In the genomic region with DNA sequence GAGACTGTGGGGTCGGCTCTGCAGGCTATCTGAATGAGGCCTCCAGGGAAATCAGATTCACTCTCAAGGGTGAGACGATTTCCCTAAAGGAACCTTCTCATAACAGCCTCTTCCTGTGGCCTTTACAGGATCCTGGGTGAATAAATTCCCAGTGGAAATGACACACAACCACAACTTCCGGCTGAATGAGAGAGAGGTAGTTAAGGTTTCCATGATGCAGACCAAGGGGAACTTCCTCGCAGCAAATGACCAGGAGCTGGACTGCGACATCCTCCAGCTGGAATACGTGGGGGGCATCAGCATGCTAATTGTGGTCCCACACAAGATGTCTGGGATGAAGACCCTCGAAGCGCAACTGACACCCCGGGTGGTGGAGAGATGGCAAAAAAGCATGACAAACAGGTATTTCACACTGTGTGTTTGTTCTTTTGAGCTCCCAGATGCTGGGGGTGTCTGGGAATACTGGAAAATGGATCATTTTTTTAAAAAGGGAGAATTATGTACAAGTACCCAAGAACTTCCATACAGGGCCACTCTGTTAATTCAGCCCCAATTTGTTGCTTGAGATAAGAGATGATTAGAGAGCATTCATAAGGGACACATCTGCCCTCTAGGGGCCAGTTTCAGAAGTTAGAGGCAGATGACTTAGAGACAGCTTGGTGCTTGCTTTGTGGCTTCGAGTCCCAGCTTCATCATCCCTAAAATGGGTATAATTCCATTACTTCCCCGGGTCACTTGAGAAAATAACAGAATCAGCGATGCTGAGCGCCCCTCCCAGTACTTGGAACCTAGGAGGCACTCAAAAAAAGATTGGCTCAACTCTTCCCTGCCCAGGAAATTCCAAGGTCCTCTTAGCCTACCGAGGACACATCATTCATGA, we compare ENCODE assay signal across 1 cellular context.
TF ChIP-seq lines count a peak whose summit lies in the region.

No MANE protein-coding gene starts in this region.

TF ChIP-seq in K562, 482 proteins besides CTCF, POLR2A, EP300 and RAD21 (continued from another document and continues in another):
- TF ChIP-seq, protein P1, sequence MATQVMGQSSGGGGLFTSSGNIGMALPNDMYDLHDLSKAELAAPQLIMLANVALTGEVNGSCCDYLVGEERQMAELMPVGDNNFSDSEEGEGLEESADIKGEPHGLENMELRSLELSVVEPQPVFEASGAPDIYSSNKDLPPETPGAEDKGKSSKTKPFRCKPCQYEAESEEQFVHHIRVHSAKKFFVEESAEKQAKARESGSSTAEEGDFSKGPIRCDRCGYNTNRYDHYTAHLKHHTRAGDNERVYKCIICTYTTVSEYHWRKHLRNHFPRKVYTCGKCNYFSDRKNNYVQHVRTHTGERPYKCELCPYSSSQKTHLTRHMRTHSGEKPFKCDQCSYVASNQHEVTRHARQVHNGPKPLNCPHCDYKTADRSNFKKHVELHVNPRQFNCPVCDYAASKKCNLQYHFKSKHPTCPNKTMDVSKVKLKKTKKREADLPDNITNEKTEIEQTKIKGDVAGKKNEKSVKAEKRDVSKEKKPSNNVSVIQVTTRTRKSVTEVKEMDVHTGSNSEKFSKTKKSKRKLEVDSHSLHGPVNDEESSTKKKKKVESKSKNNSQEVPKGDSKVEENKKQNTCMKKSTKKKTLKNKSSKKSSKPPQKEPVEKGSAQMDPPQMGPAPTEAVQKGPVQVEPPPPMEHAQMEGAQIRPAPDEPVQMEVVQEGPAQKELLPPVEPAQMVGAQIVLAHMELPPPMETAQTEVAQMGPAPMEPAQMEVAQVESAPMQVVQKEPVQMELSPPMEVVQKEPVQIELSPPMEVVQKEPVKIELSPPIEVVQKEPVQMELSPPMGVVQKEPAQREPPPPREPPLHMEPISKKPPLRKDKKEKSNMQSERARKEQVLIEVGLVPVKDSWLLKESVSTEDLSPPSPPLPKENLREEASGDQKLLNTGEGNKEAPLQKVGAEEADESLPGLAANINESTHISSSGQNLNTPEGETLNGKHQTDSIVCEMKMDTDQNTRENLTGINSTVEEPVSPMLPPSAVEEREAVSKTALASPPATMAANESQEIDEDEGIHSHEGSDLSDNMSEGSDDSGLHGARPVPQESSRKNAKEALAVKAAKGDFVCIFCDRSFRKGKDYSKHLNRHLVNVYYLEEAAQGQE (CRISPR knock-in tag; IDR thresholded peaks at IDR 0.05; ENCODE audit: low read depth): no peak; the same call in 1 of the 2 replicates
- TF ChIP-seq FOXK2 (conservative IDR thresholded peaks at IDR 0.05 in 1 of 2, IDR thresholded peaks at IDR 0.05 in 1 of 2; ENCODE audit: low read depth in 2 of 2) (no peak), MTA2 (IDR thresholded peaks at IDR 0.05; ENCODE audit: low read depth) (no peak), ZNF707 (CRISPR knock-in tag; conservative IDR thresholded peaks at IDR 0.05) (no peak), GTF2F1 (IDR thresholded peaks at IDR 0.05; ENCODE audit: low read depth, low read length) (no peak; the same call in 1 of the 2 replicates), TBP (optimal IDR thresholded peaks at IDR 0.05; ENCODE audit: low read depth, low read length) (no peak), NCOA2 (IDR thresholded peaks at IDR 0.05; ENCODE audit: partially characterized antibody in 2 of 2) (no peak), ARHGAP35 (IDR thresholded peaks at IDR 0.05; ENCODE audit: partially characterized antibody) (no peak), JUN (IDR thresholded peaks at IDR 0.05; ENCODE audit: borderline replicate concordance, low read depth, low read length) (0 out of 2 replicates have a peak, but pooled peaks have one; percentile 32), JUN (CRISPR knock-in tag; IDR thresholded peaks at IDR 0.05; ENCODE audit: borderline replicate concordance) (no peak), POLR3G (IDR thresholded peaks at IDR 0.05; ENCODE audit: extremely low read depth, insufficient read length, insufficient replicate concordance) (no peak), NFE2L1 (tag; IDR thresholded peaks at IDR 0.05; ENCODE audit: borderline replicate concordance, low read depth) (no peak), ZKSCAN3 (CRISPR knock-in tag; IDR thresholded peaks at IDR 0.05) (0 out of 2 replicates have a peak, but pooled peaks have one; percentile 49), ATF1 (CRISPR knock-in tag; IDR thresholded peaks at IDR 0.05) (no peak), ATF1 (tag; IDR thresholded peaks at IDR 0.05) (no peak), SRSF7 (optimal IDR thresholded peaks at IDR 0.05; ENCODE audit: low read depth, low read length) (no peak), L3MBTL2 (IDR thresholded peaks at IDR 0.05) (no peak), HNRNPH1 (optimal IDR thresholded peaks at IDR 0.05; ENCODE audit: low read depth, low read length) (no peak), SIN3A (IDR thresholded peaks at IDR 0.05; ENCODE audit: borderline replicate concordance in 2 of 2, control insufficient read depth in 1 of 2, low read depth in 2 of 2, low read length in 2 of 2) (no peak), MYNN (IDR thresholded peaks at IDR 0.05) (no peak), MYNN (CRISPR knock-in tag; IDR thresholded peaks at IDR 0.05) (no peak), ZFX (CRISPR knock-in tag; IDR thresholded peaks at IDR 0.05) (no peak), SPI1 (IDR thresholded peaks at IDR 0.05; ENCODE audit: borderline replicate concordance, low read depth, low read length) (no peak), DPF2 (IDR thresholded peaks at IDR 0.05) (no peak), MTA1 (IDR thresholded peaks at IDR 0.05; ENCODE audit: borderline replicate concordance) (no peak), HMG20A (CRISPR knock-in tag; conservative IDR thresholded peaks at IDR 0.05) (no peak), HNRNPLL (IDR thresholded peaks at IDR 0.05; ENCODE audit: low read depth, low read length, poor library complexity, severe bottlenecking) (no peak), DDX20 (tag; IDR thresholded peaks at IDR 0.05; ENCODE audit: low read depth) (no peak), ARID2 (IDR thresholded peaks at IDR 0.05) (no peak), CBX5 (IDR thresholded peaks at IDR 0.05; ENCODE audit: borderline replicate concordance, low read depth) (no peak), ZNF224 (CRISPR knock-in tag; IDR thresholded peaks at IDR 0.05) (no peak), ELF2 (CRISPR knock-in tag; IDR thresholded peaks at IDR 0.05) (no peak), ZNF121 (CRISPR knock-in tag; conservative IDR thresholded peaks at IDR 0.05) (no peak), TARDBP (IDR thresholded peaks at IDR 0.05) (no peak), ZNF444 (CRISPR knock-in tag; IDR thresholded peaks at IDR 0.05) (no peak)
- TF ChIP-seq, protein P2, sequence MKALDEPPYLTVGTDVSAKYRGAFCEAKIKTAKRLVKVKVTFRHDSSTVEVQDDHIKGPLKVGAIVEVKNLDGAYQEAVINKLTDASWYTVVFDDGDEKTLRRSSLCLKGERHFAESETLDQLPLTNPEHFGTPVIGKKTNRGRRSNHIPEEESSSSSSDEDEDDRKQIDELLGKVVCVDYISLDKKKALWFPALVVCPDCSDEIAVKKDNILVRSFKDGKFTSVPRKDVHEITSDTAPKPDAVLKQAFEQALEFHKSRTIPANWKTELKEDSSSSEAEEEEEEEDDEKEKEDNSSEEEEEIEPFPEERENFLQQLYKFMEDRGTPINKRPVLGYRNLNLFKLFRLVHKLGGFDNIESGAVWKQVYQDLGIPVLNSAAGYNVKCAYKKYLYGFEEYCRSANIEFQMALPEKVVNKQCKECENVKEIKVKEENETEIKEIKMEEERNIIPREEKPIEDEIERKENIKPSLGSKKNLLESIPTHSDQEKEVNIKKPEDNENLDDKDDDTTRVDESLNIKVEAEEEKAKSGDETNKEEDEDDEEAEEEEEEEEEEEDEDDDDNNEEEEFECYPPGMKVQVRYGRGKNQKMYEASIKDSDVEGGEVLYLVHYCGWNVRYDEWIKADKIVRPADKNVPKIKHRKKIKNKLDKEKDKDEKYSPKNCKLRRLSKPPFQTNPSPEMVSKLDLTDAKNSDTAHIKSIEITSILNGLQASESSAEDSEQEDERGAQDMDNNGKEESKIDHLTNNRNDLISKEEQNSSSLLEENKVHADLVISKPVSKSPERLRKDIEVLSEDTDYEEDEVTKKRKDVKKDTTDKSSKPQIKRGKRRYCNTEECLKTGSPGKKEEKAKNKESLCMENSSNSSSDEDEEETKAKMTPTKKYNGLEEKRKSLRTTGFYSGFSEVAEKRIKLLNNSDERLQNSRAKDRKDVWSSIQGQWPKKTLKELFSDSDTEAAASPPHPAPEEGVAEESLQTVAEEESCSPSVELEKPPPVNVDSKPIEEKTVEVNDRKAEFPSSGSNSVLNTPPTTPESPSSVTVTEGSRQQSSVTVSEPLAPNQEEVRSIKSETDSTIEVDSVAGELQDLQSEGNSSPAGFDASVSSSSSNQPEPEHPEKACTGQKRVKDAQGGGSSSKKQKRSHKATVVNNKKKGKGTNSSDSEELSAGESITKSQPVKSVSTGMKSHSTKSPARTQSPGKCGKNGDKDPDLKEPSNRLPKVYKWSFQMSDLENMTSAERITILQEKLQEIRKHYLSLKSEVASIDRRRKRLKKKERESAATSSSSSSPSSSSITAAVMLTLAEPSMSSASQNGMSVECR (CRISPR knock-in tag; IDR thresholded peaks at IDR 0.05): no peak
- TF ChIP-seq, protein P3, sequence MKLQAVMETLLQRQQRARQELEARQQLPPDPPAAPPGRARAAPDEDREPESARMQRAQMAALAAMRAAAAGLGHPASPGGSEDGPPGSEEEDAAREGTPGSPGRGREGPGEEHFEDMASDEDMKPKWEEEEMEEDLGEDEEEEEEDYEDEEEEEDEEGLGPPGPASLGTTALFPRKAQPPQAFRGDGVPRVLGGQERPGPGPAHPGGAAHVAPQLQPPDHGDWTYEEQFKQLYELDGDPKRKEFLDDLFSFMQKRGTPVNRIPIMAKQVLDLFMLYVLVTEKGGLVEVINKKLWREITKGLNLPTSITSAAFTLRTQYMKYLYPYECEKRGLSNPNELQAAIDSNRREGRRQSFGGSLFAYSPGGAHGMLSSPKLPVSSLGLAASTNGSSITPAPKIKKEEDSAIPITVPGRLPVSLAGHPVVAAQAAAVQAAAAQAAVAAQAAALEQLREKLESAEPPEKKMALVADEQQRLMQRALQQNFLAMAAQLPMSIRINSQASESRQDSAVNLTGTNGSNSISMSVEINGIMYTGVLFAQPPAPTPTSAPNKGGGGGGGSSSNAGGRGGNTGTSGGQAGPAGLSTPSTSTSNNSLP (IDR thresholded peaks at IDR 0.05; ENCODE audit: borderline replicate concordance, low read depth, low read length): peak; percentile 100
- TF ChIP-seq, protein P4, sequence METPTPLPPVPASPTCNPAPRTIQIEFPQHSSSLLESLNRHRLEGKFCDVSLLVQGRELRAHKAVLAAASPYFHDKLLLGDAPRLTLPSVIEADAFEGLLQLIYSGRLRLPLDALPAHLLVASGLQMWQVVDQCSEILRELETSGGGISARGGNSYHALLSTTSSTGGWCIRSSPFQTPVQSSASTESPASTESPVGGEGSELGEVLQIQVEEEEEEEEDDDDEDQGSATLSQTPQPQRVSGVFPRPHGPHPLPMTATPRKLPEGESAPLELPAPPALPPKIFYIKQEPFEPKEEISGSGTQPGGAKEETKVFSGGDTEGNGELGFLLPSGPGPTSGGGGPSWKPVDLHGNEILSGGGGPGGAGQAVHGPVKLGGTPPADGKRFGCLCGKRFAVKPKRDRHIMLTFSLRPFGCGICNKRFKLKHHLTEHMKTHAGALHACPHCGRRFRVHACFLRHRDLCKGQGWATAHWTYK (CRISPR knock-in tag; IDR thresholded peaks at IDR 0.05): peak; percentile 55; the same call in 1 of the 2 replicates
- TF ChIP-seq, protein P5, sequence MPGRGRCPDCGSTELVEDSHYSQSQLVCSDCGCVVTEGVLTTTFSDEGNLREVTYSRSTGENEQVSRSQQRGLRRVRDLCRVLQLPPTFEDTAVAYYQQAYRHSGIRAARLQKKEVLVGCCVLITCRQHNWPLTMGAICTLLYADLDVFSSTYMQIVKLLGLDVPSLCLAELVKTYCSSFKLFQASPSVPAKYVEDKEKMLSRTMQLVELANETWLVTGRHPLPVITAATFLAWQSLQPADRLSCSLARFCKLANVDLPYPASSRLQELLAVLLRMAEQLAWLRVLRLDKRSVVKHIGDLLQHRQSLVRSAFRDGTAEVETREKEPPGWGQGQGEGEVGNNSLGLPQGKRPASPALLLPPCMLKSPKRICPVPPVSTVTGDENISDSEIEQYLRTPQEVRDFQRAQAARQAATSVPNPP (IDR thresholded peaks at IDR 0.05; ENCODE audit: borderline replicate concordance, insufficient read depth, insufficient read length): no peak
- TF ChIP-seq, protein P6, sequence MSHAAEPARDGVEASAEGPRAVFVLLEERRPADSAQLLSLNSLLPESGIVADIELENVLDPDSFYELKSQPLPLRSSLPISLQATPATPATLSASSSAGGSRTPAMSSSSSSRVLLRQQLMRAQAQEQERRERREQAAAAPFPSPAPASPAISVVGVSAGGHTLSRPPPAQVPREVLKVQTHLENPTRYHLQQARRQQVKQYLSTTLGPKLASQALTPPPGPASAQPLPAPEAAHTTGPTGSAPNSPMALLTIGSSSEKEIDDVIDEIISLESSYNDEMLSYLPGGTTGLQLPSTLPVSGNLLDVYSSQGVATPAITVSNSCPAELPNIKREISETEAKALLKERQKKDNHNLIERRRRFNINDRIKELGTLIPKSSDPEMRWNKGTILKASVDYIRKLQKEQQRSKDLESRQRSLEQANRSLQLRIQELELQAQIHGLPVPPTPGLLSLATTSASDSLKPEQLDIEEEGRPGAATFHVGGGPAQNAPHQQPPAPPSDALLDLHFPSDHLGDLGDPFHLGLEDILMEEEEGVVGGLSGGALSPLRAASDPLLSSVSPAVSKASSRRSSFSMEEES (CRISPR knock-in tag; IDR thresholded peaks at IDR 0.05): no peak
- TF ChIP-seq, protein P7, sequence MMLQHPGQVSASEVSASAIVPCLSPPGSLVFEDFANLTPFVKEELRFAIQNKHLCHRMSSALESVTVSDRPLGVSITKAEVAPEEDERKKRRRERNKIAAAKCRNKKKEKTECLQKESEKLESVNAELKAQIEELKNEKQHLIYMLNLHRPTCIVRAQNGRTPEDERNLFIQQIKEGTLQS (IDR thresholded peaks at IDR 0.05): no peak
- TF ChIP-seq, protein P7 (CRISPR knock-in tag; conservative IDR thresholded peaks at IDR 0.05): no peak
- TF ChIP-seq, protein P8, sequence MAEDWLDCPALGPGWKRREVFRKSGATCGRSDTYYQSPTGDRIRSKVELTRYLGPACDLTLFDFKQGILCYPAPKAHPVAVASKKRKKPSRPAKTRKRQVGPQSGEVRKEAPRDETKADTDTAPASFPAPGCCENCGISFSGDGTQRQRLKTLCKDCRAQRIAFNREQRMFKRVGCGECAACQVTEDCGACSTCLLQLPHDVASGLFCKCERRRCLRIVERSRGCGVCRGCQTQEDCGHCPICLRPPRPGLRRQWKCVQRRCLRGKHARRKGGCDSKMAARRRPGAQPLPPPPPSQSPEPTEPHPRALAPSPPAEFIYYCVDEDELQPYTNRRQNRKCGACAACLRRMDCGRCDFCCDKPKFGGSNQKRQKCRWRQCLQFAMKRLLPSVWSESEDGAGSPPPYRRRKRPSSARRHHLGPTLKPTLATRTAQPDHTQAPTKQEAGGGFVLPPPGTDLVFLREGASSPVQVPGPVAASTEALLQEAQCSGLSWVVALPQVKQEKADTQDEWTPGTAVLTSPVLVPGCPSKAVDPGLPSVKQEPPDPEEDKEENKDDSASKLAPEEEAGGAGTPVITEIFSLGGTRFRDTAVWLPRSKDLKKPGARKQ (CRISPR knock-in tag; IDR thresholded peaks at IDR 0.05): no peak
